In genomic region chrX:131543774-131544173, GRCh38 we compare ENCODE assay signal across 44 cellular contexts. TPM values are rescaled to one million over a fixed set of nuclear protein-coding genes. Genes with fewer than 3 reads are reported as not detected.
"Had no signal": no experiment of that assay in that cellular context is flagged by ENCODE, and none has a peak within 500 bp of the region (broad histone marks: within the 10 kb centered on the region; RNA-seq: fewer than 3 reads in every experiment).

Gene OR13H1 (plus strand): TSS chrX:131544074. CDS start chrX:131544074, 0 bp downstream.

- H3K9me3 Mint-ChIP-seq: activated naive CD4-positive, alpha-beta T cell treated with anti-CD3 and anti-CD28 coated beads for 36 hours; activated naive CD4-positive, alpha-beta T cell treated with anti-CD3 and anti-CD28 coated beads, Interleukin-2, amount 10 ng/mL, durations not matched to agents 7 days and 5 days; activated naive CD4-positive, alpha-beta T cell treated with anti-CD3 and anti-CD28 coated beads, Interleukin-2, amount 50 U/mL, for 24 hours; activated naive CD4-positive, alpha-beta T cell treated with anti-CD3 and anti-CD28 coated beads, Interleukin-2, amount 50 U/mL, for 72 hours; activated naive CD8-positive, alpha-beta T cell treated with anti-CD3 and anti-CD28 coated beads for 36 hours; activated naive CD8-positive, alpha-beta T cell treated with anti-CD3 and anti-CD28 coated beads, Interleukin-2, amount 10 ng/mL, durations not matched to agents 7 days and 5 days; activated naive CD8-positive, alpha-beta T cell treated with anti-CD3 and anti-CD28 coated beads, Interleukin-2, amount 50 U/mL, for 24 hours; activated T-cell treated with anti-CD3 and anti-CD28 coated beads, Interleukin-2, amount 50 U/mL, for 24 hours; activated T-cell treated with anti-CD3 and anti-CD28 coated beads, Interleukin-2, amount 50 U/mL, for 4 hours; activated T-cell treated with anti-CD3 and anti-CD28 coated beads, Interleukin-2, amount 50 U/mL, for 72 hours; activated T-helper 1 cell treated with anti-CD3 and anti-CD28 coated beads, Interleukin-12 subunit alpha, Interleukin-12 subunit beta, Interleukin-2, Interleukin-4 antibody, amounts not matched to agents 30 ng/mL and 10 ng/mL and 1 ng/mL, durations not matched to agents 14 hours and 24 hours and 36 hours; activated T-helper 17 cell treated with anti-CD3 and anti-CD28 coated beads, Interleukin-2, amount 50 U/mL, for 72 hours; activated T-helper 2 cell treated with anti-CD3 and anti-CD28 coated beads, Interferon-gamma antibody, Interleukin-2, Interleukin-4, amounts not matched to agents 10 μg/mL and 5 μg/mL and 100 μg/mL, durations not matched to agents 14 hours and 24 hours and 36 hours; brain; central memory CD8-positive, alpha-beta T cell had no signal

- H3K4me3 ChIP-seq: adrenal gland, ascending aorta, body of pancreas, breast epithelium, cardiac muscle cell had no signal

- H3K27ac ChIP-seq: adrenal gland, ascending aorta, body of pancreas, brain microvascular endothelial cell, breast epithelium, cardiac muscle cell had no signal

- H3K9me3 ChIP-seq: adrenal gland, ascending aorta, body of pancreas, breast epithelium had no signal

- H3K4me1 Mint-ChIP-seq: activated naive CD4-positive, alpha-beta T cell treated with anti-CD3 and anti-CD28 coated beads, Interleukin-2, amount 10 ng/mL, durations not matched to agents 7 days and 5 days; activated naive CD4-positive, alpha-beta T cell treated with anti-CD3 and anti-CD28 coated beads, Interleukin-2, amount 50 U/mL, for 24 hours; activated naive CD8-positive, alpha-beta T cell treated with anti-CD3 and anti-CD28 coated beads for 36 hours; activated naive CD8-positive, alpha-beta T cell treated with anti-CD3 and anti-CD28 coated beads, Interleukin-2, amount 10 ng/mL, durations not matched to agents 7 days and 5 days; activated naive CD8-positive, alpha-beta T cell treated with anti-CD3 and anti-CD28 coated beads, Interleukin-2, amount 50 U/mL, for 24 hours; activated T-helper 17 cell treated with anti-CD3 and anti-CD28 coated beads, Interleukin-2, amount 50 U/mL, for 72 hours; brain; central memory CD8-positive, alpha-beta T cell had no signal

- H3K4me1 ChIP-seq: adrenal gland, ascending aorta, body of pancreas, breast epithelium had no signal

- H3K36me3 ChIP-seq: adrenal gland, ascending aorta, brain microvascular endothelial cell, breast epithelium, cardiac muscle cell had no signal

- H3K4me3 Mint-ChIP-seq: activated naive CD4-positive, alpha-beta T cell treated with anti-CD3 and anti-CD28 coated beads for 36 hours; activated naive CD4-positive, alpha-beta T cell treated with anti-CD3 and anti-CD28 coated beads, Interleukin-2, amount 10 ng/mL, durations not matched to agents 7 days and 5 days; activated naive CD4-positive, alpha-beta T cell treated with anti-CD3 and anti-CD28 coated beads, Interleukin-2, amount 50 U/mL, for 24 hours; activated naive CD8-positive, alpha-beta T cell; activated naive CD8-positive, alpha-beta T cell treated with anti-CD3 and anti-CD28 coated beads for 36 hours; activated naive CD8-positive, alpha-beta T cell treated with anti-CD3 and anti-CD28 coated beads, Interleukin-2, amount 10 ng/mL, durations not matched to agents 7 days and 5 days; activated naive CD8-positive, alpha-beta T cell treated with anti-CD3 and anti-CD28 coated beads, Interleukin-2, amount 50 U/mL, for 24 hours; activated T-cell treated with anti-CD3 and anti-CD28 coated beads, Interleukin-2, amount 50 U/mL, for 24 hours; activated T-cell treated with anti-CD3 and anti-CD28 coated beads, Interleukin-2, amount 50 U/mL, for 4 hours; activated T-cell treated with anti-CD3 and anti-CD28 coated beads, Interleukin-2, amount 50 U/mL, for 72 hours; activated T-helper 1 cell treated with anti-CD3 and anti-CD28 coated beads, Interleukin-12 subunit alpha, Interleukin-12 subunit beta, Interleukin-2, Interleukin-4 antibody, amounts not matched to agents 30 ng/mL and 10 ng/mL and 1 ng/mL, durations not matched to agents 14 hours and 24 hours and 36 hours; activated T-helper 17 cell treated with anti-CD3 and anti-CD28 coated beads, Interleukin-2, amount 50 U/mL, for 72 hours; brain; central memory CD8-positive, alpha-beta T cell had no signal

- H3K27me3 Mint-ChIP-seq: activated naive CD4-positive, alpha-beta T cell treated with anti-CD3 and anti-CD28 coated beads, Interleukin-2, amount 10 ng/mL, durations not matched to agents 7 days and 5 days; activated naive CD4-positive, alpha-beta T cell treated with anti-CD3 and anti-CD28 coated beads, Interleukin-2, amount 50 U/mL, for 24 hours; activated naive CD8-positive, alpha-beta T cell treated with anti-CD3 and anti-CD28 coated beads, Interleukin-2, amount 10 ng/mL, durations not matched to agents 7 days and 5 days; activated T-helper 17 cell treated with anti-CD3 and anti-CD28 coated beads, Interleukin-2, amount 50 U/mL, for 72 hours; brain; central memory CD8-positive, alpha-beta T cell had no signal

- H3K36me3 Mint-ChIP-seq: activated naive CD4-positive, alpha-beta T cell treated with anti-CD3 and anti-CD28 coated beads, Interleukin-2, amount 10 ng/mL, durations not matched to agents 7 days and 5 days; activated naive CD4-positive, alpha-beta T cell treated with anti-CD3 and anti-CD28 coated beads, Interleukin-2, amount 50 U/mL, for 24 hours; activated naive CD4-positive, alpha-beta T cell treated with anti-CD3 and anti-CD28 coated beads, Interleukin-2, amount 50 U/mL, for 72 hours; activated naive CD8-positive, alpha-beta T cell; activated naive CD8-positive, alpha-beta T cell treated with anti-CD3 and anti-CD28 coated beads for 36 hours; activated naive CD8-positive, alpha-beta T cell treated with anti-CD3 and anti-CD28 coated beads, Interleukin-2, amount 10 ng/mL, durations not matched to agents 7 days and 5 days had no signal

- H3K27ac Mint-ChIP-seq: activated naive CD4-positive, alpha-beta T cell treated with anti-CD3 and anti-CD28 coated beads for 36 hours; activated naive CD4-positive, alpha-beta T cell treated with anti-CD3 and anti-CD28 coated beads, Interleukin-2, amount 10 ng/mL, durations not matched to agents 7 days and 5 days; activated naive CD4-positive, alpha-beta T cell treated with anti-CD3 and anti-CD28 coated beads, Interleukin-2, amount 50 U/mL, for 24 hours; activated naive CD4-positive, alpha-beta T cell treated with anti-CD3 and anti-CD28 coated beads, Interleukin-2, amount 50 U/mL, for 72 hours; activated naive CD8-positive, alpha-beta T cell; activated naive CD8-positive, alpha-beta T cell treated with anti-CD3 and anti-CD28 coated beads for 36 hours; activated naive CD8-positive, alpha-beta T cell treated with anti-CD3 and anti-CD28 coated beads, Interleukin-2, amount 10 ng/mL, durations not matched to agents 7 days and 5 days; activated naive CD8-positive, alpha-beta T cell treated with anti-CD3 and anti-CD28 coated beads, Interleukin-2, amount 50 U/mL, for 24 hours; activated T-cell treated with anti-CD3 and anti-CD28 coated beads, Interleukin-2, amount 50 U/mL, for 24 hours; activated T-cell treated with anti-CD3 and anti-CD28 coated beads, Interleukin-2, amount 50 U/mL, for 72 hours; activated T-helper 1 cell treated with anti-CD3 and anti-CD28 coated beads, Interleukin-12 subunit alpha, Interleukin-12 subunit beta, Interleukin-2, Interleukin-4 antibody, amounts not matched to agents 30 ng/mL and 10 ng/mL and 1 ng/mL, durations not matched to agents 14 hours and 24 hours and 36 hours; activated T-helper 17 cell treated with anti-CD3 and anti-CD28 coated beads, Interleukin-2, amount 50 U/mL, for 72 hours; activated T-helper 2 cell treated with anti-CD3 and anti-CD28 coated beads, Interferon-gamma antibody, Interleukin-2, Interleukin-4, amounts not matched to agents 10 μg/mL and 5 μg/mL and 100 μg/mL, durations not matched to agents 14 hours and 24 hours and 36 hours; brain had no signal

- ATAC-seq: activated naive CD4-positive, alpha-beta T cell treated with anti-CD3 and anti-CD28 coated beads, Interleukin-2, amount 50 U/mL, for 72 hours; activated naive CD8-positive, alpha-beta T cell treated with anti-CD3 and anti-CD28 coated beads, Interleukin-2, amount 50 U/mL, for 24 hours; activated T-cell treated with anti-CD3 and anti-CD28 coated beads, Interleukin-2, amount 50 U/mL, for 4 hours; activated T-cell treated with anti-CD3 and anti-CD28 coated beads, Interleukin-2, amount 50 U/mL, for 72 hours; activated T-helper 17 cell treated with anti-CD3 and anti-CD28 coated beads, Interleukin-2, amount 50 U/mL, for 72 hours; body of pancreas had no signal

- DNase-seq: activated effector memory CD4-positive, alpha-beta T cell treated with anti-CD3 and anti-CD28 coated beads, Interleukin-2, amount 50 U/mL, for 16 hours; activated effector memory CD4-positive, alpha-beta T cell treated with Interleukin-2 at 50 U/mL for 16 hours; activated gamma-delta T cell; activated gamma-delta T cell treated with Interleukin-2 at 50 U/mL for 16 hours; activated naive CD4-positive, alpha-beta T cell; activated naive CD4-positive, alpha-beta T cell treated with anti-CD3 and anti-CD28 coated beads for 36 hours; activated naive CD4-positive, alpha-beta T cell treated with anti-CD3 and anti-CD28 coated beads, Interleukin-2, amount 10 ng/mL, durations not matched to agents 7 days and 5 days; activated naive CD4-positive, alpha-beta T cell treated with anti-CD3 and anti-CD28 coated beads, Interleukin-2, amount 50 U/mL, for 16 hours; activated naive CD4-positive, alpha-beta T cell treated with Interleukin-2 at 50 U/mL for 16 hours; activated naive CD8-positive, alpha-beta T cell treated with anti-CD3 and anti-CD28 coated beads for 36 hours; activated naive CD8-positive, alpha-beta T cell treated with anti-CD3 and anti-CD28 coated beads, Interleukin-2, amount 10 ng/mL, durations not matched to agents 7 days and 5 days; activated naive CD8-positive, alpha-beta T cell treated with anti-CD3 and anti-CD28 coated beads, Interleukin-2, amount 50 U/mL, for 24 hours; activated T-cell treated with anti-CD3 and anti-CD28 coated beads for 4 hours; activated T-cell treated with anti-CD3 and anti-CD28 coated beads, Interleukin-2, amount 50 U/mL, for 1 hour; activated T-cell treated with anti-CD3 and anti-CD28 coated beads, Interleukin-2, amount 50 U/mL, for 24 hours; activated T-cell treated with anti-CD3 and anti-CD28 coated beads, Interleukin-2, amount 50 U/mL, for 4 hours; activated T-cell treated with anti-CD3 and anti-CD28 coated beads, Interleukin-2, amount 50 U/mL, for 48 hours; activated T-cell treated with anti-CD3 and anti-CD28 coated beads, Interleukin-2, amount 50 U/mL, for 72 hours; adrenal gland; amniotic stem cell; amygdala; anterior cingulate cortex; aorta; body of pancreas; brain microvascular endothelial cell; caudate nucleus; central memory CD4-positive, alpha-beta T cell; cerebellar nuclear complex had no signal

- H3K27me3 ChIP-seq: ascending aorta, body of pancreas, brain microvascular endothelial cell, cardiac muscle cell had no signal

RNA-seq across cellular contexts. Expression of gene OR13H1, which starts in this region (rescaled TPM):
- total RNA-seq: activated naive CD4-positive, alpha-beta T cell treated with anti-CD3 and anti-CD28 coated beads for 36 hours; activated naive CD4-positive, alpha-beta T cell treated with anti-CD3 and anti-CD28 coated beads, Interleukin-2, amount 50 U/mL, for 72 hours; activated naive CD8-positive, alpha-beta T cell treated with anti-CD3 and anti-CD28 coated beads for 36 hours; activated naive CD8-positive, alpha-beta T cell treated with anti-CD3 and anti-CD28 coated beads, Interleukin-2, amount 10 ng/mL, durations not matched to agents 7 days and 5 days; activated T-cell treated with anti-CD3 and anti-CD28 coated beads, Interleukin-2, amount 50 U/mL, for 4 hours; activated T-cell treated with anti-CD3 and anti-CD28 coated beads, Interleukin-2, amount 50 U/mL, for 72 hours; activated T-helper 1 cell treated with anti-CD3 and anti-CD28 coated beads, Interleukin-12 subunit alpha, Interleukin-12 subunit beta, Interleukin-2, Interleukin-4 antibody, amounts not matched to agents 30 ng/mL and 10 ng/mL and 1 ng/mL, durations not matched to agents 14 hours and 24 hours and 36 hours; activated T-helper 17 cell treated with anti-CD3 and anti-CD28 coated beads, Interleukin-2, amount 50 U/mL, for 72 hours; activated T-helper 2 cell treated with anti-CD3 and anti-CD28 coated beads, Interferon-gamma antibody, Interleukin-2, Interleukin-4, amounts not matched to agents 10 μg/mL and 5 μg/mL and 100 μg/mL, durations not matched to agents 14 hours and 24 hours and 36 hours; adrenal gland; aorta; ascending aorta; body of pancreas; breast epithelium; bronchial epithelial cell; cardiac muscle cell; cardiac septum; cerebellum; chondrocyte had no signal
- polyA plus RNA-seq: adipose tissue, adrenal gland, aorta, cardiac muscle cell had no signal
